In genomic region chr10:63573068-63573697, GRCh38 we compare ENCODE assay signal across 9 cellular contexts. TPM values are rescaled to one million over a fixed set of nuclear protein-coding genes. Genes with fewer than 3 reads are reported as not detected.
DNase-seq lines count a peak whose midpoint lies in the region; ATAC-seq and TF ChIP-seq lines count a peak whose summit lies in the region.
"Had no signal": no experiment of that assay in that cellular context is flagged by ENCODE, and none has a peak within 500 bp of the region (broad histone marks: within the 10 kb centered on the region; RNA-seq: fewer than 3 reads in every experiment).

No MANE protein-coding gene starts in this region.

- H3K27ac ChIP-seq in MM.1S (ENCODE audit: low read length) (peak overlapping the region; percentile 61; the same call in 1 of the 2 replicates), breast epithelium (peak overlapping the region; percentile 54 to 78)

- H3K9me2 ChIP-seq in MM.1S (replicated peaks; ENCODE audit: insufficient read depth, low read length) = no peaks in the 10 kb centered on the region

- H3K4me1 ChIP-seq in MM.1S (ENCODE audit: low read length) (peaks cover 22% of the 10 kb centered on the region), breast epithelium (no peaks in the 10 kb centered on the region)

- 0 out of 2 replicates have a peak, but pooled peaks cover 3% of the 10 kb centered on the region for H3K79me2 ChIP-seq in MM.1S (ENCODE audit: low read length)

- no peak for ATAC-seq in HG02798 (IDR thresholded peaks at IDR 0.05; ENCODE audit: poor library complexity, unreplicated experiment)
- ATAC-seq in GM21529 (IDR thresholded peaks at IDR 0.05; ENCODE audit: unreplicated experiment) = no peak
- ATAC-seq: HCT116 had no signal

- H4K20me1 ChIP-seq in MM.1S (ENCODE audit: insufficient read depth, low read length) = no peaks in the 10 kb centered on the region

- H3K36me3 ChIP-seq in MM.1S (replicated peaks; ENCODE audit: insufficient read depth, low read length) = no peaks in the 10 kb centered on the region
- no peaks in the 10 kb centered on the region for H3K36me3 ChIP-seq in breast epithelium

- DNase-seq in COR-L47 (lab: John Stamatoyannopoulos, UW) (peak; percentile 81), MM.1S (peak; percentile 70), breast epithelium (ENCODE audit: low spot score in 2 of 2) (no peak), medulla oblongata (ENCODE audit: extremely low spot score) (peak; percentile 37), iPS-NIHi7 (ENCODE audit: extremely low spot score) (no peak), RPMI8226 (no peak)

- peak overlapping the region; percentile 2; the same call in 1 of the 2 replicates for H3K9ac ChIP-seq in MM.1S (ENCODE audit: low read length)

- TF ChIP-seq POLR2A in breast epithelium (IDR thresholded peaks at IDR 0.05) = no peak

- 0 out of 2 replicates have a peak overlapping the region, but pooled peaks have one; percentile 18 for H2AFZ ChIP-seq in MM.1S (ENCODE audit: low read length)

- H3F3A ChIP-seq in MM.1S (ENCODE audit: insufficient read depth, low read length) = peaks cover 15% of the 10 kb centered on the region; the same call in 1 of the 2 replicates

- H3K27me3 ChIP-seq in MM.1S (replicated peaks; ENCODE audit: insufficient read depth, low read length) = no peaks in the 10 kb centered on the region
- no peaks in the 10 kb centered on the region for H3K27me3 ChIP-seq in breast epithelium

- H3K9me3 ChIP-seq in MM.1S (replicated peaks; ENCODE audit: insufficient read depth, low read length) (no peaks in the 10 kb centered on the region), breast epithelium (no peaks in the 10 kb centered on the region)

- TF ChIP-seq CTCF in MM.1S (IDR thresholded peaks at IDR 0.05; ENCODE audit: low read length) (no peak), breast epithelium (IDR thresholded peaks at IDR 0.05) (no peak)

- intact Hi-C loops in breast epithelium (cut with DNase I; ENCODE audit: low total_unique reads) = no loop called here

- H3K4me3 ChIP-seq in MM.1S (ENCODE audit: low read length) = 0 out of 2 replicates have a peak overlapping the region, but pooled peaks have one; percentile 7
- H3K4me3 ChIP-seq in breast epithelium = peak overlapping the region in 1 of 3 donors; percentile 13

- peak overlapping the region; percentile 65 for H3K4me2 ChIP-seq in MM.1S (ENCODE audit: low read depth, low read length)

RNA-seq across cellular contexts. Expression of gene REEP3, which starts 52.0 kb away (rescaled TPM):
- total RNA-seq in breast epithelium = 10 to 100 TPM; 55.4 to 74.1 (median 63.6) TPM

Comparison
In these comparisons a context has a peak if more than half of its experiments do, and no peak if none do; other contexts are left out.
1. DNase-seq: peak in COR-L47 (single experiment), MM.1S (single experiment) and medulla oblongata (single experiment); none in breast epithelium (0 of 2), iPS-NIHi7 (single experiment) and RPMI8226 (single experiment).